8 cellular contexts compared by ENCODE assay signal in genomic region chr11:129750343-129751292, GRCh38.
DNase-seq lines count a peak whose midpoint lies in the region; ATAC-seq and TF ChIP-seq lines count a peak whose summit lies in the region.

No MANE protein-coding gene starts in this region.

- H3K4me3 Mint-ChIP-seq in CD4-positive, CD25-positive, alpha-beta regulatory T cell: no peak overlapping the region
- peak overlapping the region; percentile 39 for H3K4me3 Mint-ChIP-seq in endodermal cell

- peaks cover 0 to 8% (median 0%) of the 10 kb centered on the region in 4 donors for H3K4me1 Mint-ChIP-seq in CD4-positive, CD25-positive, alpha-beta regulatory T cell
- no peaks in the 10 kb centered on the region for H3K4me1 Mint-ChIP-seq in endodermal cell

- H3K36me3 ChIP-seq in CD4-positive, CD25-positive, alpha-beta regulatory T cell (ENCODE audit: control insufficient read depth, insufficient read depth, low read length): no peaks in the 10 kb centered on the region
- H3K36me3 ChIP-seq in endodermal cell (ENCODE audit: control insufficient read depth, insufficient read depth, low read length): no peaks in the 10 kb centered on the region

- TF ChIP-seq CTCF in endodermal cell (conservative IDR thresholded peaks at IDR 0.05): peak; percentile 100

- H3K36me3 Mint-ChIP-seq in CD4-positive, CD25-positive, alpha-beta regulatory T cell: peaks cover 5% of the 10 kb centered on the region
- H3K36me3 Mint-ChIP-seq in endodermal cell (ENCODE audit: low read depth): no peaks in the 10 kb centered on the region

- peaks cover 4% of the 10 kb centered on the region for H3K27me3 ChIP-seq in CD4-positive, CD25-positive, alpha-beta regulatory T cell (ENCODE audit: control insufficient read depth, insufficient read depth, low read length)
- H3K27me3 ChIP-seq in endodermal cell (ENCODE audit: control insufficient read depth, insufficient read depth, low read length, poor library complexity, severe bottlenecking): peaks cover 6% of the 10 kb centered on the region

- H3K4me3 ChIP-seq in CD4-positive, CD25-positive, alpha-beta regulatory T cell (ENCODE audit: low read depth, low read length): no peak overlapping the region
- no peak overlapping the region for H3K4me3 ChIP-seq in endodermal cell (ENCODE audit: low read length)

- H3K27ac ChIP-seq in CD4-positive, CD25-positive, alpha-beta regulatory T cell (ENCODE audit: insufficient read depth, low read length, poor library complexity, severe bottlenecking): no peak overlapping the region
- H3K27ac ChIP-seq in endodermal cell (ENCODE audit: low read depth, low read length): no peak overlapping the region

- 27 to 32% methylated on average over 34 to 57 of the region's 57 CpGs for WGBS in endodermal cell (ENCODE audit: insufficient coverage in 1 of 2, insufficient read length in 1 of 2), 2 experiments

- no peaks in the 10 kb centered on the region for H3K9me3 ChIP-seq in CD4-positive, CD25-positive, alpha-beta regulatory T cell (ENCODE audit: control insufficient read depth in 2 of 2, low read length in 2 of 2)
- peaks cover 5% of the 10 kb centered on the region for H3K9me3 ChIP-seq in endodermal cell (ENCODE audit: control insufficient read depth, low read length)

- peak; percentile 83 for ATAC-seq in CD4-positive, CD25-positive, alpha-beta regulatory T cell (ENCODE audit: low read depth in 2 of 2)
- ATAC-seq in GM19324 (IDR thresholded peaks at IDR 0.05; ENCODE audit: low FRiP score, unreplicated experiment) (peak; percentile 86), HG03439 (IDR thresholded peaks at IDR 0.05; ENCODE audit: unreplicated experiment) (peak; percentile 86)

- peaks cover 5% of the 10 kb centered on the region for H3K27me3 Mint-ChIP-seq in CD4-positive, CD25-positive, alpha-beta regulatory T cell
- peaks cover 31% of the 10 kb centered on the region for H3K27me3 Mint-ChIP-seq in endodermal cell (ENCODE audit: insufficient read depth)

- peaks cover 0 to 2% (median 0%) of the 10 kb centered on the region in 7 donors for H3K9me3 Mint-ChIP-seq in CD4-positive, CD25-positive, alpha-beta regulatory T cell
- peaks cover 13% of the 10 kb centered on the region for H3K9me3 Mint-ChIP-seq in endodermal cell

- peak overlapping the region in 1 of 3 donors; percentile 69 for H3K27ac Mint-ChIP-seq in CD4-positive, CD25-positive, alpha-beta regulatory T cell
- H3K27ac Mint-ChIP-seq in endodermal cell: no peak overlapping the region

- H3K4me1 ChIP-seq in CD4-positive, CD25-positive, alpha-beta regulatory T cell (ENCODE audit: control insufficient read depth, insufficient read depth, low read length, poor library complexity, severe bottlenecking): no peaks in the 10 kb centered on the region
- no peaks in the 10 kb centered on the region for H3K4me1 ChIP-seq in endodermal cell (ENCODE audit: control insufficient read depth, insufficient read depth, low read length)

- no peak overlapping the region for H3K9ac ChIP-seq in endodermal cell (ENCODE audit: extremely low read depth, low read length, poor library complexity, severe bottlenecking)

- DNase-seq in CD4-positive, CD25-positive, alpha-beta regulatory T cell: peak; percentile 57 to 80 (median 79)
- DNase-seq in NCI-H774 (lab: John Stamatoyannopoulos, UW) (peak; percentile 79), endodermal cell (peak; percentile 90), middle frontal gyrus (ENCODE audit: extremely low spot score, low spot score) (peak; percentile 68)
- DNase-seq in activated CD8-positive, alpha-beta memory T cell treated with anti-CD3 and anti-CD28 coated beads for 48 hours (ENCODE audit: low read depth in 2 of 3, low spot score in 2 of 3): peak; percentile 41 to 75 (median 52)
- DNase-seq in stimulated activated CD8-positive, alpha-beta memory T cell treated with anti-CD3 and anti-CD28 coated beads, Interleukin-2, amount 100 ng/mL, for 48 hours (ENCODE audit: low read depth in 2 of 2): peak; percentile 57 to 65
